ENCODE assay signal across 1 cellular context in the genomic region with DNA sequence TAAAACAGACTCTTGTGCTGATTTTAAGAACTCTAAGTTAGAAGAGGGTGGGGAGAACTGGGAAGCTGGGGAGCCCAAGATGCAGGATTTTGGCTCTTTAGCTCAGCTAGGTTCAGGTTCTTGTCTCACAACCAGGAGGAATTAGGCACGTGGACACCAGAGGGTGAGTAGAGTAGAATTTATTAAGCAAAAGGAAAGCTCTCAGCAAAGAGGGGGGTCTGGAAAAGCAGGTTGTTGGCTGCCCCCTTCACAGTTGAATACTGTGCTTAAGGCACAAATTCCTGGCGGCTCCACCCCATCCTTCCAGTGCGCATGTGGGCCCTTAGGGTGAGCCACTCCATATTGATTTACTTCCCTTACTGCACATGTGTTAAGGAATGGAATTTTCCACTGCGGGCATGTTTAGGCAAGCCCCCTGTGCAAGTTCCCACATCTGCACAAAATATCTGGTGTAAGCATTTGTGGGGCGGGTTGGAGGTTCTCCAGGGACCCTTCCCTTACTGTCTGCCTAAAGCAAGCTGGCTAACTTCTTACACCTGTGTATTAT.
TF ChIP-seq lines count a peak whose summit lies in the region.

No MANE protein-coding gene starts in this region.

TF ChIP-seq in HepG2, 621 proteins besides CTCF, POLR2A, EP300 and RAD21:
- TF ChIP-seq RARA (CRISPR knock-in tag; IDR thresholded peaks at IDR 0.05) (no peak), TP53 (CRISPR knock-in tag; conservative IDR thresholded peaks at IDR 0.05) (peak; percentile 82; the same call in 1 of the 2 replicates)
- TF ChIP-seq, protein P1, sequence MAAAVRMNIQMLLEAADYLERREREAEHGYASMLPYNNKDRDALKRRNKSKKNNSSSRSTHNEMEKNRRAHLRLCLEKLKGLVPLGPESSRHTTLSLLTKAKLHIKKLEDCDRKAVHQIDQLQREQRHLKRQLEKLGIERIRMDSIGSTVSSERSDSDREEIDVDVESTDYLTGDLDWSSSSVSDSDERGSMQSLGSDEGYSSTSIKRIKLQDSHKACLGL (CRISPR knock-in tag; IDR thresholded peaks at IDR 0.05) = no peak
